Comparison of ENCODE assay signal across 8 cellular contexts in the genomic region with DNA sequence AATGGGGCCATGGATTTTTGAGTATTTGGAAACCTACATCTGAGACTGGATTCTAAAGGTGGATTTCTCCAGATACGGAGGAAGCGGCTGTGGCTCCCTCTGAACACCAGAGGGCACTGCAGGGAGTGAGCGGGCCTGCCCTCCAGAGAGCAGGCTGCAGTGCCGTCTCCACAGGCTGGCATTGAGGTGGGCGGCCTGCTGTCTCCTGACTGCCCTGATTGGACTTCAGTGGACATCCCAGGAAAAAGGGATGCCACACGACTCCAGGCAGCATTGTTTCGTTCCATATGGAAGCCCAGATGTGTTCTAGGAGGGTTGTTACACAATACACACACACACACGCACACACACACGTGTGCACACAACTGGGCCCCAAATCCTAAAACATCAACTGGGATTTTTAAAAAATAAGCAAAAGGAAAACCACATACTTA. TPM values are rescaled to one million over a fixed set of nuclear protein-coding genes. Genes with fewer than 3 reads are reported as not detected.
DNase-seq lines count a peak whose midpoint lies in the region; ATAC-seq and TF ChIP-seq lines count a peak whose summit lies in the region.

No MANE protein-coding gene starts in this region.

- H3K9me3 Mint-ChIP-seq in activated CD4-positive, alpha-beta T cell treated with anti-CD3 and anti-CD28 coated beads for 36 hours (ENCODE audit: low read depth) = no peaks in the 10 kb centered on the region

- peak; percentile 14 for DNase-seq in SIG-M5 treated with dmso at 0.1 percent for 504 hours (lab: John Stamatoyannopoulos, UW; ENCODE audit: unreplicated experiment)
- DNase-seq in SIG-M5 (lab: John Stamatoyannopoulos, UW) = no peak
- DNase-seq in NCI-H128 (lab: John Stamatoyannopoulos, UW; ENCODE audit: unreplicated experiment) = peak; percentile 36
- peak; percentile 73 for DNase-seq in activated CD4-positive, alpha-beta T cell treated with anti-CD3 and anti-CD28 coated beads for 36 hours
- peak; percentile 83 for DNase-seq in ecto neural progenitor cell (ENCODE audit: low spot score)
- DNase-seq in medulla oblongata (ENCODE audit: extremely low spot score) = peak; percentile 70
- DNase-seq in stimulated activated CD8-positive, alpha-beta memory T cell treated with anti-CD3 and anti-CD28 coated beads, Interleukin-7, amount 100 ng/mL, for 24 hours (ENCODE audit: low read depth) = peak; percentile 21

- H3K27ac Mint-ChIP-seq in activated CD4-positive, alpha-beta T cell treated with anti-CD3 and anti-CD28 coated beads for 36 hours = no peak overlapping the region

- H3K4me3 Mint-ChIP-seq in activated CD4-positive, alpha-beta T cell treated with anti-CD3 and anti-CD28 coated beads for 36 hours = no peak overlapping the region

- H3K27me3 Mint-ChIP-seq in activated CD4-positive, alpha-beta T cell treated with anti-CD3 and anti-CD28 coated beads for 36 hours = peaks cover 2% of the 10 kb centered on the region

- H3K4me1 Mint-ChIP-seq in activated CD4-positive, alpha-beta T cell treated with anti-CD3 and anti-CD28 coated beads for 36 hours = no peaks in the 10 kb centered on the region

- POLR2A ChIA-PET in activated CD4-positive, alpha-beta T cell treated with anti-CD3 and anti-CD28 coated beads for 36 hours (lab: Charles Lee) = no interaction called here

- H3K36me3 Mint-ChIP-seq in activated CD4-positive, alpha-beta T cell treated with anti-CD3 and anti-CD28 coated beads for 36 hours (ENCODE audit: low read depth) = no peaks in the 10 kb centered on the region

- CTCF ChIA-PET in activated CD4-positive, alpha-beta T cell treated with anti-CD3 and anti-CD28 coated beads for 36 hours (lab: Charles Lee) = interaction anchor here (0.6 to 1.9 kb wide), 5 partner anchors 14 to 186 kb away, joined by 3 to 5 read pairs (median 3); no protein-coding TSS in a partner anchor

- no peak for TF ChIP-seq POLR2A in GM18505 (IDR thresholded peaks at IDR 0.05; ENCODE audit: borderline replicate concordance, extremely low read depth, insufficient read depth, insufficient read length)

- ATAC-seq in activated CD4-positive, alpha-beta T cell treated with anti-CD3 and anti-CD28 coated beads for 36 hours = peak; percentile 91
- ATAC-seq in GM18505 (IDR thresholded peaks at IDR 0.05; ENCODE audit: unreplicated experiment) = no peak

- intact Hi-C loops in activated CD4-positive, alpha-beta T cell treated with anti-CD3 and anti-CD28 coated beads for 36 hours (cut with DNase I, micrococcal nuclease) = loop anchor here (1.0 to 5.0 kb wide), 3 partner anchors 74 to 319 kb away; no protein-coding TSS in a partner anchor

RNA-seq across cellular contexts. Expression of gene ANO2, which starts 20.9 kb away (rescaled TPM):
- total RNA-seq in activated CD4-positive, alpha-beta T cell treated with anti-CD3 and anti-CD28 coated beads for 36 hours = not detected
